10 cellular contexts compared by ENCODE assay signal in the genomic region with DNA sequence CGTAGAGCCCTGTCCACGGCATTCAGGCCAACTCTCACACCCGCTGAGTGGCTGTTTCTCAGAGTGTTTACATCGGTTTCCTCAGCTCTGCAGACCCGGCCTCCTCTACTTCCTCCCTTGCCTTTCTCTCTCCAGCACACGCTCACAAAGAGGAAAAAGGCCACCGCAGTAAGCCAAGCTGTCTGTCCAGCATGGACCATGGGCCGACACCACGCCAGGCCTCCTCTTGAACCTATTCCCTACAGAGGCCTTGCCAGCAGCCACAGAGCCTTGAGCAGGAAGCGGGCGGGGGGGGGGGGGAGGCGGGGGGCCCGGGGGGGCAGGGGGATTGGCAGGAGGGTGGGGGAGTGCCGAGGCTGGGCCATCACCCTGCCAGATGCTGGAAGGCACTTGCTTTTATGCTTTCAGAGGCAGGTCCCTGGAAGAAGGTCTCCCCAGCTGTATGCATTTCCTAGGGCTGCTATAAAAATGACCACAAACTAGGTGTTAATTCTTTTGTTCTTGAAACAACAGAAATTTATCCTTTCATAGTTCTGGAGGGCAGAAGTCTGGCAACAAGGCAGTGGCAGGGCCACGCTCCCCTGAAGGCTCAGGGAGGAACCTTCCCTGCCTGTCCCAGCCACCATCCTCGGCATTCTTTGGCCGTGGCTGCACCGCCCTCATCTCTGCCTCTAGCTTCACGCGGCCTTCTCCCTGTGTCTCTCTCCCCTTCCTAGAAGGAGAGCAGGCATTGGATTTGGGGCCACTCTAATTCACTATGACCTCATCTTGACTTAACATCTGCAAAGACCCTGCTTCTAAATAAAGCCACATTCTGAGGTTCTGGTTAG.
A peak's percentile ranks its signal among the peaks of the same experiment; 100 is the strongest.
DNase-seq lines count a peak whose midpoint lies in the region; ATAC-seq and TF ChIP-seq lines count a peak whose summit lies in the region.
"Had no signal": no experiment of that assay in that cellular context is flagged by ENCODE, and none has a peak within 500 bp of the region (broad histone marks: within the 10 kb centered on the region; RNA-seq: fewer than 3 reads in every experiment).

No MANE protein-coding gene starts in this region.

- H3K9ac ChIP-seq in Karpas-422 (ENCODE audit: low read length) = no peak overlapping the region
- H3K9ac ChIP-seq: KMS-11 had no signal

- peak overlapping the region in 2 of 3 donors; percentile 49 to 57 for H3K4me3 Mint-ChIP-seq in T-cell

- H3K4me1 Mint-ChIP-seq in T-cell = peaks cover 9 to 15% (median 13%) of the 10 kb centered on the region in 3 donors

- WGBS in gastroesophageal sphincter (ENCODE audit: low coverage in 1 of 2), 2 donors = 28 to 34% methylated on average over 4 to 9 of the region's 20 CpGs

- POLR2A ChIA-PET in T-cell (lab: Charles Lee) = no interaction called here

- H3K27ac ChIP-seq in gastroesophageal sphincter = peak overlapping the region; percentile 7 to 79 (median 76)
- no peak overlapping the region for H3K27ac ChIP-seq in Karpas-422 (ENCODE audit: low read length)
- H3K27ac ChIP-seq: 22Rv1, KMS-11 had no signal

- H3K4me3 ChIP-seq in gastroesophageal sphincter (no peak overlapping the region), Karpas-422 (ENCODE audit: low read length) (no peak overlapping the region)

- H3K9me3 Mint-ChIP-seq in T-cell = no peaks in the 10 kb centered on the region

- H3K9me3 ChIP-seq in gastroesophageal sphincter = peaks cover 0 to 7% (median 0%) of the 10 kb centered on the region in 3 donors
- H3K9me3 ChIP-seq in Karpas-422 (ENCODE audit: low read length) = no peaks in the 10 kb centered on the region

- no peak overlapping the region for H2AFZ ChIP-seq in Karpas-422 (ENCODE audit: low read length)

- no peak for TF ChIP-seq POLR2A in gastroesophageal sphincter (IDR thresholded peaks at IDR 0.05)

- no peaks in the 10 kb centered on the region for H3K9me2 ChIP-seq in Karpas-422 (replicated peaks; ENCODE audit: insufficient read depth, low read length)

- H3K27me3 Mint-ChIP-seq in T-cell = peaks cover 7 to 14% of the 10 kb centered on the region in 2 donors

- no peaks in the 10 kb centered on the region for H3K36me3 ChIP-seq in gastroesophageal sphincter
- no peaks in the 10 kb centered on the region for H3K36me3 ChIP-seq in Karpas-422 (ENCODE audit: insufficient read depth, low read length)

- H3K79me2 ChIP-seq in Karpas-422 (ENCODE audit: low read length) = no peaks in the 10 kb centered on the region

- CTCF ChIA-PET in T-cell (lab: Charles Lee) = no interaction called here

- DNase-seq in DMS 273 (lab: John Stamatoyannopoulos, UW; ENCODE audit: unreplicated experiment) (peak; percentile 8), DMS 273 treated with DMSO at 0.1 percent for 48 hours (lab: John Stamatoyannopoulos, UW) (no peak), T-cell (peak in 9 of 34 experiments; percentile 0 to 15 (median 6)), putamen (ENCODE audit: low spot score) (peak; percentile 40), Karpas-422 (no peak), omental fat pad (ENCODE audit: low spot score) (no peak)

- no peak for TF ChIP-seq EP300 in gastroesophageal sphincter (IDR thresholded peaks at IDR 0.05)

- ATAC-seq in T-cell (replicated peaks in 1 of 4) (peak; percentile 39 to 60 (median 46)), gastroesophageal sphincter (peak; percentile 60), omental fat pad (ENCODE audit: low FRiP score) (no peak), HG03108 (IDR thresholded peaks at IDR 0.05; ENCODE audit: unreplicated experiment) (no peak)

- H3K4me1 ChIP-seq in gastroesophageal sphincter (peaks cover 0 to 65% (median 10%) of the 10 kb centered on the region in 3 donors), Karpas-422 (ENCODE audit: low read length) (peaks cover 25% of the 10 kb centered on the region)

- no peaks in the 10 kb centered on the region for H3K36me3 Mint-ChIP-seq in T-cell

- no peaks in the 10 kb centered on the region for H4K20me1 ChIP-seq in Karpas-422 (ENCODE audit: insufficient read depth, low read depth, low read length)

- TF ChIP-seq CTCF in gastroesophageal sphincter (IDR thresholded peaks at IDR 0.05) (no peak), omental fat pad (IDR thresholded peaks at IDR 0.05) (no peak)

- H3K4me2 ChIP-seq in Karpas-422 (ENCODE audit: low read depth, low read length, poor library complexity, severe bottlenecking) = no peak overlapping the region
- H3K4me2 ChIP-seq: KMS-11 had no signal

- peak overlapping the region; percentile 60 to 64 for H3K27ac Mint-ChIP-seq in T-cell

- H3K27me3 ChIP-seq in gastroesophageal sphincter = no peaks in the 10 kb centered on the region
- H3K27me3 ChIP-seq in Karpas-422 (ENCODE audit: low read length) = no peaks in the 10 kb centered on the region

Comparison
In these comparisons a context has a peak if more than half of its experiments do, and no peak if none do; other contexts are left out.
1. DNase-seq: peak in DMS 273 (single experiment) and putamen (single experiment); none in DMS 273 treated with DMSO at 0.1 percent for 48 hours (single experiment), Karpas-422 (single experiment) and omental fat pad (single experiment).
2. ATAC-seq: peak in T-cell (4 of 4) and gastroesophageal sphincter (single experiment); none in omental fat pad (single experiment) and HG03108 (single experiment).